In the genomic region with DNA sequence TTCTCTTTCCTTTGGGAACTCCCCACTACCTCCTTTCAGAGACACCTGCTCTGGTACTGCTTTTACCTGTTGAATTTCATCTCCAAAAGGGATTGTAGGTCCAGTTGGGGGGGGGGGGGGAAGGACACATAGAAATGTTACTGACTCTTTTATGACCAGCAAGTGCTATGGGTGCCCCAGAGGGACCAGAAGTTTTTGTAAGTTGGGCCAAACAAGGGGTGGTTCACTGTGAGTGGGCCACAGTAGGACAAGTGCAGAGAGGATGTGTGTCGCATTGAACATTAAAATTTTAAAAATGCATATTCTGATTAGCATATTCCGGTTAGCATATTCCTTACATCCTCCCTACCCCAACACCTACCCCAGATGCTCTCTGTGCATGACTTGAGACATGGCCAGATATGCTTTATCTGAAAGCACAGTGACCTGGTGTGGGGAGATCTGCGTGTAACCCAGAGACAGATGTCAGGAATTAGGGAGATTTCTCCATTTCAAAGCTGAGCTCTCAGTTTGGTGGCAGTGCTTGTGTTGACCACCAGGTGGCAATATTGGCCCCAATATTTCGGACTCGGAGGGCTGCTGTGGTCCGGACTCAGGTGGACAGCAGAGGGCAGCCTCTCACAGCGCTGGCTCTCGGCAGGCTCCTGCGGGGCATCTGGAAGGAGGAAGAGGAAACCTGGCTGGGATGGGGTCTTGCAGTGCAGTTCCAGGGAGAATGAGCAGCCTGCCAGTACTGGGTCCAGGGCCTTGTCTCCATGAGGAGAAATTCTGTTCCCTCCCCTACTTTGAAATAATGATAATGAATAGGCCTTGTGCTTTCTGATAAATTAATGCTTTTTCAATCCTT, we compare ENCODE assay signal across 1 cellular context.
TF ChIP-seq lines count a peak whose summit lies in the region.

No MANE protein-coding gene starts in this region.

TF ChIP-seq in HepG2, 621 proteins besides CTCF, POLR2A, EP300 and RAD21 (continued from another document and continues in another):
- TF ChIP-seq, protein P1, sequence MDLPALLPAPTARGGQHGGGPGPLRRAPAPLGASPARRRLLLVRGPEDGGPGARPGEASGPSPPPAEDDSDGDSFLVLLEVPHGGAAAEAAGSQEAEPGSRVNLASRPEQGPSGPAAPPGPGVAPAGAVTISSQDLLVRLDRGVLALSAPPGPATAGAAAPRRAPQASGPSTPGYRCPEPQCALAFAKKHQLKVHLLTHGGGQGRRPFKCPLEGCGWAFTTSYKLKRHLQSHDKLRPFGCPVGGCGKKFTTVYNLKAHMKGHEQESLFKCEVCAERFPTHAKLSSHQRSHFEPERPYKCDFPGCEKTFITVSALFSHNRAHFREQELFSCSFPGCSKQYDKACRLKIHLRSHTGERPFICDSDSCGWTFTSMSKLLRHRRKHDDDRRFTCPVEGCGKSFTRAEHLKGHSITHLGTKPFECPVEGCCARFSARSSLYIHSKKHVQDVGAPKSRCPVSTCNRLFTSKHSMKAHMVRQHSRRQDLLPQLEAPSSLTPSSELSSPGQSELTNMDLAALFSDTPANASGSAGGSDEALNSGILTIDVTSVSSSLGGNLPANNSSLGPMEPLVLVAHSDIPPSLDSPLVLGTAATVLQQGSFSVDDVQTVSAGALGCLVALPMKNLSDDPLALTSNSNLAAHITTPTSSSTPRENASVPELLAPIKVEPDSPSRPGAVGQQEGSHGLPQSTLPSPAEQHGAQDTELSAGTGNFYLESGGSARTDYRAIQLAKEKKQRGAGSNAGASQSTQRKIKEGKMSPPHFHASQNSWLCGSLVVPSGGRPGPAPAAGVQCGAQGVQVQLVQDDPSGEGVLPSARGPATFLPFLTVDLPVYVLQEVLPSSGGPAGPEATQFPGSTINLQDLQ (CRISPR knock-in tag; IDR thresholded peaks at IDR 0.05): no peak
- no peak for TF ChIP-seq HDAC6 (IDR thresholded peaks at IDR 0.05; ENCODE audit: low read depth, low read length)
- TF ChIP-seq, protein P2, sequence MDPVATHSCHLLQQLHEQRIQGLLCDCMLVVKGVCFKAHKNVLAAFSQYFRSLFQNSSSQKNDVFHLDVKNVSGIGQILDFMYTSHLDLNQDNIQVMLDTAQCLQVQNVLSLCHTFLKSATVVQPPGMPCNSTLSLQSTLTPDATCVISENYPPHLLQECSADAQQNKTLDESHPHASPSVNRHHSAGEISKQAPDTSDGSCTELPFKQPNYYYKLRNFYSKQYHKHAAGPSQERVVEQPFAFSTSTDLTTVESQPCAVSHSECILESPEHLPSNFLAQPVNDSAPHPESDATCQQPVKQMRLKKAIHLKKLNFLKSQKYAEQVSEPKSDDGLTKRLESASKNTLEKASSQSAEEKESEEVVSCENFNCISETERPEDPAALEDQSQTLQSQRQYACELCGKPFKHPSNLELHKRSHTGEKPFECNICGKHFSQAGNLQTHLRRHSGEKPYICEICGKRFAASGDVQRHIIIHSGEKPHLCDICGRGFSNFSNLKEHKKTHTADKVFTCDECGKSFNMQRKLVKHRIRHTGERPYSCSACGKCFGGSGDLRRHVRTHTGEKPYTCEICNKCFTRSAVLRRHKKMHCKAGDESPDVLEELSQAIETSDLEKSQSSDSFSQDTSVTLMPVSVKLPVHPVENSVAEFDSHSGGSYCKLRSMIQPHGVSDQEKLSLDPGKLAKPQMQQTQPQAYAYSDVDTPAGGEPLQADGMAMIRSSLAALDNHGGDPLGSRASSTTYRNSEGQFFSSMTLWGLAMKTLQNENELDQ (CRISPR knock-in tag; IDR thresholded peaks at IDR 0.05; ENCODE audit: borderline replicate concordance): peak; percentile 79; the same call in 1 of the 2 replicates
- no peak for TF ChIP-seq ZSCAN25 (CRISPR knock-in tag; IDR thresholded peaks at IDR 0.05)
- TF ChIP-seq, protein P3, sequence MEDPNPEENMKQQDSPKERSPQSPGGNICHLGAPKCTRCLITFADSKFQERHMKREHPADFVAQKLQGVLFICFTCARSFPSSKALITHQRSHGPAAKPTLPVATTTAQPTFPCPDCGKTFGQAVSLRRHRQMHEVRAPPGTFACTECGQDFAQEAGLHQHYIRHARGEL (CRISPR knock-in tag; IDR thresholded peaks at IDR 0.05): no peak
- TF ChIP-seq RBM39 (IDR thresholded peaks at IDR 0.05; ENCODE audit: low read depth, low read length, poor library complexity, severe bottlenecking): peak; percentile 88
- no peak for TF ChIP-seq ZNF260 (CRISPR knock-in tag; IDR thresholded peaks at IDR 0.05; ENCODE audit: borderline replicate concordance, low read depth)
- no peak for TF ChIP-seq ZMYM2 (CRISPR knock-in tag; IDR thresholded peaks at IDR 0.05)
- TF ChIP-seq, protein P4, sequence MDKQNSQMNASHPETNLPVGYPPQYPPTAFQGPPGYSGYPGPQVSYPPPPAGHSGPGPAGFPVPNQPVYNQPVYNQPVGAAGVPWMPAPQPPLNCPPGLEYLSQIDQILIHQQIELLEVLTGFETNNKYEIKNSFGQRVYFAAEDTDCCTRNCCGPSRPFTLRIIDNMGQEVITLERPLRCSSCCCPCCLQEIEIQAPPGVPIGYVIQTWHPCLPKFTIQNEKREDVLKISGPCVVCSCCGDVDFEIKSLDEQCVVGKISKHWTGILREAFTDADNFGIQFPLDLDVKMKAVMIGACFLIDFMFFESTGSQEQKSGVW (CRISPR knock-in tag; IDR thresholded peaks at IDR 0.05; ENCODE audit: borderline replicate concordance): no peak
- no peak for TF ChIP-seq PHB2 (IDR thresholded peaks at IDR 0.05; ENCODE audit: partially characterized antibody)
- TF ChIP-seq PLRG1 (conservative IDR thresholded peaks at IDR 0.05): no peak
- no peak for TF ChIP-seq DR1 (CRISPR knock-in tag; IDR thresholded peaks at IDR 0.05)
- TF ChIP-seq ZBTB7A (CRISPR knock-in tag; IDR thresholded peaks at IDR 0.05): no peak
- peak; percentile 78; the same call in 1 of the 2 replicates for TF ChIP-seq SIX4 (CRISPR knock-in tag; IDR thresholded peaks at IDR 0.05)
- no peak for TF ChIP-seq SCMH1 (CRISPR knock-in tag; IDR thresholded peaks at IDR 0.05; ENCODE audit: borderline replicate concordance)
- 0 out of 2 replicates have a peak, but pooled peaks have one; percentile 25 for TF ChIP-seq ZNF878 (CRISPR knock-in tag; IDR thresholded peaks at IDR 0.05)
- peak; percentile 95; the same call in 1 of the 2 replicates for TF ChIP-seq REPIN1 (CRISPR knock-in tag; IDR thresholded peaks at IDR 0.05; ENCODE audit: borderline replicate concordance, low read depth)
- TF ChIP-seq ZNF160 (CRISPR knock-in tag; IDR thresholded peaks at IDR 0.05): no peak
- TF ChIP-seq, protein P5, sequence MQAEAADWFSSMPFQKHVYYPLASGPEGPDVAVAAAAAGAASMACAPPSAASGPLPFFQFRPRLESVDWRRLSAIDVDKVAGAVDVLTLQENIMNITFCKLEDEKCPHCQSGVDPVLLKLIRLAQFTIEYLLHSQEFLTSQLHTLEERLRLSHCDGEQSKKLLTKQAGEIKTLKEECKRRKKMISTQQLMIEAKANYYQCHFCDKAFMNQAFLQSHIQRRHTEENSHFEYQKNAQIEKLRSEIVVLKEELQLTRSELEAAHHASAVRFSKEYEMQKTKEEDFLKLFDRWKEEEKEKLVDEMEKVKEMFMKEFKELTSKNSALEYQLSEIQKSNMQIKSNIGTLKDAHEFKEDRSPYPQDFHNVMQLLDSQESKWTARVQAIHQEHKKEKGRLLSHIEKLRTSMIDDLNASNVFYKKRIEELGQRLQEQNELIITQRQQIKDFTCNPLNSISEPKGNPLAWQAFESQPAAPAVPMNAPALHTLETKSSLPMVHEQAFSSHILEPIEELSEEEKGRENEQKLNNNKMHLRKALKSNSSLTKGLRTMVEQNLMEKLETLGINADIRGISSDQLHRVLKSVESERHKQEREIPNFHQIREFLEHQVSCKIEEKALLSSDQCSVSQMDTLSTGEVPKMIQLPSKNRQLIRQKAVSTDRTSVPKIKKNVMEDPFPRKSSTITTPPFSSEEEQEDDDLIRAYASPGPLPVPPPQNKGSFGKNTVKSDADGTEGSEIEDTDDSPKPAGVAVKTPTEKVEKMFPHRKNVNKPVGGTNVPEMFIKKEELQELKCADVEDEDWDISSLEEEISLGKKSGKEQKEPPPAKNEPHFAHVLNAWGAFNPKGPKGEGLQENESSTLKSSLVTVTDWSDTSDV (CRISPR knock-in tag; IDR thresholded peaks at IDR 0.05): no peak
- no peak for TF ChIP-seq ZNF737 (CRISPR knock-in tag; IDR thresholded peaks at IDR 0.05; ENCODE audit: borderline replicate concordance)
- TF ChIP-seq, protein P6, sequence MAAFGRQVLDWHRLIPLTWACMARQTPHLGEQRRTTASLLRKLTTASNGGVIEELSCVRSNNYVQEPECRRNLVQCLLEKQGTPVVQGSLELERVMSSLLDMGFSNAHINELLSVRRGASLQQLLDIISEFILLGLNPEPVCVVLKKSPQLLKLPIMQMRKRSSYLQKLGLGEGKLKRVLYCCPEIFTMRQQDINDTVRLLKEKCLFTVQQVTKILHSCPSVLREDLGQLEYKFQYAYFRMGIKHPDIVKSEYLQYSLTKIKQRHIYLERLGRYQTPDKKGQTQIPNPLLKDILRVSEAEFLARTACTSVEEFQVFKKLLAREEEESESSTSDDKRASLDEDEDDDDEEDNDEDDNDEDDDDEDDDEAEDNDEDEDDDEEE (CRISPR knock-in tag; IDR thresholded peaks at IDR 0.05): no peak
- TF ChIP-seq ZNF232 (CRISPR knock-in tag; IDR thresholded peaks at IDR 0.05; ENCODE audit: borderline replicate concordance): peak; percentile 65; the same call in 1 of the 2 replicates
- no peak for TF ChIP-seq ZNF180 (CRISPR knock-in tag; IDR thresholded peaks at IDR 0.05; ENCODE audit: borderline replicate concordance, low read depth)
- peak; percentile 82; the same call in 1 of the 2 replicates for TF ChIP-seq KDM4B (CRISPR knock-in tag; IDR thresholded peaks at IDR 0.05)
- TF ChIP-seq ZNF761 (CRISPR knock-in tag; conservative IDR thresholded peaks at IDR 0.05): no peak
- TF ChIP-seq XBP1 (CRISPR knock-in tag; IDR thresholded peaks at IDR 0.05): no peak
- TF ChIP-seq ZNF776 (CRISPR knock-in tag; IDR thresholded peaks at IDR 0.05): no peak
- TF ChIP-seq, protein P7, sequence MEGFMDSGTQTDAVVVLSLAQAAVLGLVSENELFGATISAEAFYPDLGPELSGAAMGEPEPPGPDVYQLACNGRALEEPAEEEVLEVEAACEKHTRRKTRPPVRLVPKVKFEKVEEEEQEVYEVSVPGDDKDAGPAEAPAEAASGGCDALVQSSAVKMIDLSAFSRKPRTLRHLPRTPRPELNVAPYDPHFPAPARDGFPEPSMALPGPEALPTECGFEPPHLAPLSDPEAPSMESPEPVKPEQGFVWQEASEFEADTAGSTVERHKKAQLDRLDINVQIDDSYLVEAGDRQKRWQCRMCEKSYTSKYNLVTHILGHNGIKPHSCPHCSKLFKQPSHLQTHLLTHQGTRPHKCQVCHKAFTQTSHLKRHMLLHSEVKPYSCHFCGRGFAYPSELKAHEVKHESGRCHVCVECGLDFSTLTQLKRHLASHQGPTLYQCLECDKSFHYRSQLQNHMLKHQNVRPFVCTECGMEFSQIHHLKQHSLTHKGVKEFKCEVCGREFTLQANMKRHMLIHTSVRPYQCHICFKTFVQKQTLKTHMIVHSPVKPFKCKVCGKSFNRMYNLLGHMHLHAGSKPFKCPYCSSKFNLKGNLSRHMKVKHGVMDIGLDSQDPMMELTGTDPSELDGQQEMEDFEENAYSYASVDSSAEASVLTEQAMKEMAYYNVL (CRISPR knock-in tag; IDR thresholded peaks at IDR 0.05; ENCODE audit: borderline replicate concordance): no peak; the same call in 1 of the 2 replicates
- TF ChIP-seq RFXANK (CRISPR knock-in tag; IDR thresholded peaks at IDR 0.05): peak; percentile 95
- peak; percentile 71; the same call in 1 of the 2 replicates for TF ChIP-seq RXRA (CRISPR knock-in tag; IDR thresholded peaks at IDR 0.05)
- no peak for TF ChIP-seq PTBP1 (IDR thresholded peaks at IDR 0.05; ENCODE audit: low read depth, low read length, poor library complexity, severe bottlenecking)
- no peak for TF ChIP-seq ZNF230 (CRISPR knock-in tag; IDR thresholded peaks at IDR 0.05)
- no peak for TF ChIP-seq POLR2G (IDR thresholded peaks at IDR 0.05; ENCODE audit: low read depth, low read length)
- TF ChIP-seq ZNF264 (CRISPR knock-in tag; IDR thresholded peaks at IDR 0.05): no peak
- peak; percentile 69; the same call in 1 of the 2 replicates for TF ChIP-seq SIX1 (CRISPR knock-in tag; IDR thresholded peaks at IDR 0.05; ENCODE audit: borderline replicate concordance)
- TF ChIP-seq TOE1 (CRISPR knock-in tag; IDR thresholded peaks at IDR 0.05): no peak
- TF ChIP-seq NAIF1 (CRISPR knock-in tag; IDR thresholded peaks at IDR 0.05; ENCODE audit: borderline replicate concordance): no peak
- TF ChIP-seq ZNF614 (CRISPR knock-in tag; IDR thresholded peaks at IDR 0.05; ENCODE audit: borderline replicate concordance): peak; percentile 96; the same call in 1 of the 2 replicates
- TF ChIP-seq ISX (CRISPR knock-in tag; conservative IDR thresholded peaks at IDR 0.05): no peak
- TF ChIP-seq ZNF782 (CRISPR knock-in tag; IDR thresholded peaks at IDR 0.05; ENCODE audit: borderline replicate concordance): 0 out of 2 replicates have a peak, but pooled peaks have one; percentile 40
- TF ChIP-seq, protein P8, sequence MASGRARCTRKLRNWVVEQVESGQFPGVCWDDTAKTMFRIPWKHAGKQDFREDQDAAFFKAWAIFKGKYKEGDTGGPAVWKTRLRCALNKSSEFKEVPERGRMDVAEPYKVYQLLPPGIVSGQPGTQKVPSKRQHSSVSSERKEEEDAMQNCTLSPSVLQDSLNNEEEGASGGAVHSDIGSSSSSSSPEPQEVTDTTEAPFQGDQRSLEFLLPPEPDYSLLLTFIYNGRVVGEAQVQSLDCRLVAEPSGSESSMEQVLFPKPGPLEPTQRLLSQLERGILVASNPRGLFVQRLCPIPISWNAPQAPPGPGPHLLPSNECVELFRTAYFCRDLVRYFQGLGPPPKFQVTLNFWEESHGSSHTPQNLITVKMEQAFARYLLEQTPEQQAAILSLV (CRISPR knock-in tag; IDR thresholded peaks at IDR 0.05; ENCODE audit: borderline replicate concordance): peak; percentile 96
